21 cellular contexts compared by ENCODE assay signal in the genomic region with DNA sequence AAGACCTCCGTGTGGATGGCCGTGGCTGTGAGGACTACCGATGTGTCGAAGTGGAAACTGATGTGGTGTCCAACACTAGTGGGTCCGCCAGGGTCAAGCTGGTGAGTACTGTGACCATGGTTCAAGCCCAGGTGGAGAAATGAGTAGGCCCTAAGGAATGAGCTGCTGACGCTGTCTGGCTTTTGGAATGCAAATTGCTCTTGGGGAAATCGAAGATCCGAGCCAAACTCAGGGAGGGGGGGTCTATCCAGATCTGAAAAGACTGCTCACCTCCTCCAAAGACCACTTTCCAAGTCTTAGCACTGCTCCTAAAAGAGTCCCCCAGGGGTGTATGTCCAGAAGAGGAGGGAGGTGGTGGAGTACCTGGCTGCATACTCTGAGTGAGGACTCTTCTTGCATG. TPM values are rescaled to one million over a fixed set of nuclear protein-coding genes. Genes with fewer than 3 reads are reported as not detected.
"Had no signal": no experiment of that assay in that cellular context is flagged by ENCODE, and none has a peak within 500 bp of the region (broad histone marks: within the 10 kb centered on the region; RNA-seq: fewer than 3 reads in every experiment).

No MANE protein-coding gene starts in this region.

- H3K4me3 Mint-ChIP-seq: activated naive CD8-positive, alpha-beta T cell; activated T-helper 1 cell treated with anti-CD3 and anti-CD28 coated beads, Interleukin-12 subunit alpha, Interleukin-12 subunit beta, Interleukin-2, Interleukin-4 antibody, amounts not matched to agents 30 ng/mL and 10 ng/mL and 1 ng/mL, durations not matched to agents 14 hours and 24 hours and 36 hours had no signal

- H3K27me3 ChIP-seq: breast epithelium, Peyer's patch, SJSA1 had no signal

- H3K4me3 ChIP-seq: breast epithelium, Peyer's patch, SJSA1 had no signal

- H3K9me3 Mint-ChIP-seq: activated T-helper 1 cell treated with anti-CD3 and anti-CD28 coated beads, Interleukin-12 subunit alpha, Interleukin-12 subunit beta, Interleukin-2, Interleukin-4 antibody, amounts not matched to agents 30 ng/mL and 10 ng/mL and 1 ng/mL, durations not matched to agents 14 hours and 24 hours and 36 hours had no signal

- H3K27ac ChIP-seq: breast epithelium, KMS-11, Peyer's patch, RWPE1, SJSA1 had no signal

- ATAC-seq: SK-N-SH treated with all-trans-retinoic acid at 6 μM for 48 hours had no signal

- H3K4me1 ChIP-seq: breast epithelium had no signal

- H3K9me3 ChIP-seq: breast epithelium, Peyer's patch, SJSA1 had no signal

- H3K4me2 ChIP-seq: KMS-11 had no signal

- H3K27ac Mint-ChIP-seq: activated naive CD8-positive, alpha-beta T cell; activated T-helper 1 cell treated with anti-CD3 and anti-CD28 coated beads, Interleukin-12 subunit alpha, Interleukin-12 subunit beta, Interleukin-2, Interleukin-4 antibody, amounts not matched to agents 30 ng/mL and 10 ng/mL and 1 ng/mL, durations not matched to agents 14 hours and 24 hours and 36 hours had no signal

- H3K36me3 ChIP-seq: breast epithelium had no signal

- DNase-seq: activated CD4-positive, alpha-beta T cell treated with anti-CD3 and anti-CD28 coated beads for 48 hours; activated CD4-positive, alpha-beta T cell treated with anti-CD3 and anti-CD28 coated beads, Interleukin-2, amount 50 U/mL, for 4 hours; activated CD4-positive, CD25-positive, alpha-beta regulatory T cell treated with anti-CD3 and anti-CD28 coated beads, Interleukin-2, amount 50 U/mL, for 72 hours; activated effector memory CD4-positive, alpha-beta T cell treated with Interleukin-2 at 50 U/mL for 16 hours; activated naive CD4-positive, alpha-beta T cell; NCI-H1092 treated with DMSO at 0.1 percent for 48 hours; NCI-H1417 treated with DMSO at 0.1 percent for 48 hours; NCI-H1694; NCI-H2029 treated with DMSO at 0.1 percent for 48 hours; NCI-H524; Peyer's patch; Right ventricle myocardium superior; SW 1271 had no signal

- H3K27me3 Mint-ChIP-seq: activated naive CD8-positive, alpha-beta T cell had no signal

RNA-seq across cellular contexts. Expression of gene CLEC3B, which starts 37.0 kb away (rescaled TPM):
- total RNA-seq: activated T-helper 1 cell treated with anti-CD3 and anti-CD28 coated beads, Interleukin-12 subunit alpha, Interleukin-12 subunit beta, Interleukin-2, Interleukin-4 antibody, amounts not matched to agents 30 ng/mL and 10 ng/mL and 1 ng/mL, durations not matched to agents 14 hours and 24 hours and 36 hours; MCF 10A had no signal
